ENCODE assay signal across 15 cellular contexts in genomic region chr2:762646-763045, GRCh38.
A peak's percentile ranks its signal among the peaks of the same experiment; 100 is the strongest.
DNase-seq lines count a peak whose midpoint lies in the region; ATAC-seq and TF ChIP-seq lines count a peak whose summit lies in the region.
"Had no signal": no experiment of that assay in that cellular context is flagged by ENCODE, and none has a peak within 500 bp of the region (broad histone marks: within the 10 kb centered on the region; RNA-seq: fewer than 3 reads in every experiment).

No MANE protein-coding gene starts in this region.

- no peaks in the 10 kb centered on the region for H3F3A ChIP-seq in Loucy (ENCODE audit: low read depth)

- no peaks in the 10 kb centered on the region for H3K9me3 Mint-ChIP-seq in nephron progenitor cell
- H3K9me3 Mint-ChIP-seq: CD8-positive, alpha-beta memory T cell had no signal

- TF ChIP-seq CTCF in Loucy (conservative IDR thresholded peaks at IDR 0.05; ENCODE audit: low read length) (no peak), nephron progenitor cell (IDR thresholded peaks at IDR 0.05) (no peak), left lung (IDR thresholded peaks at IDR 0.05) (no peak), ascending aorta (IDR thresholded peaks at IDR 0.05) (no peak)

- no peak overlapping the region for H2AFZ ChIP-seq in Loucy (ENCODE audit: low read length)

- H3K27ac ChIP-seq in BLaER1 treated with 17β-estradiol and CSF1 and Interleukin-3, amounts not matched to agents 10 nM and 100 nM, result no peak overlapping the region
- H3K27ac ChIP-seq in left lung, result no peak overlapping the region
- no peak overlapping the region for H3K27ac ChIP-seq in ascending aorta
- H3K27ac ChIP-seq: A549 had no signal

- H3K36me3 ChIP-seq in BLaER1 treated with 17β-estradiol and CSF1 and Interleukin-3, amounts not matched to agents 10 nM and 100 nM, result no peaks in the 10 kb centered on the region
- H3K36me3 ChIP-seq in Loucy (ENCODE audit: insufficient read depth, low read length), result no peaks in the 10 kb centered on the region
- H3K36me3 ChIP-seq in left lung, result no peaks in the 10 kb centered on the region
- no peaks in the 10 kb centered on the region for H3K36me3 ChIP-seq in ascending aorta
- H3K36me3 ChIP-seq: BE2C, HAP-1 had no signal

- peak overlapping the region in 6 of 11 experiments; percentile 1 to 41 (median 35); a peak in 7 of 22 replicates for H3K4me2 ChIP-seq in BLaER1 treated with 17β-estradiol and CSF1 and Interleukin-3, amounts not matched to agents 10 nM and 100 nM
- H3K4me2 ChIP-seq in Loucy (ENCODE audit: low read depth, low read length, poor library complexity, severe bottlenecking), result peak overlapping the region; percentile 23
- H3K4me2 ChIP-seq: A549 had no signal

- H3K4me1 Mint-ChIP-seq in nephron progenitor cell, result peaks cover 42% of the 10 kb centered on the region

- H3K4me3 Mint-ChIP-seq in nephron progenitor cell, result no peak overlapping the region
- H3K4me3 Mint-ChIP-seq: CD8-positive, alpha-beta memory T cell; HFFc6 had no signal

- H4K20me1 ChIP-seq in BLaER1 treated with 17β-estradiol and CSF1 and Interleukin-3, amounts not matched to agents 10 nM and 100 nM, result no peaks in the 10 kb centered on the region
- no peaks in the 10 kb centered on the region for H4K20me1 ChIP-seq in Loucy (ENCODE audit: insufficient read depth, low read length, poor library complexity, severe bottlenecking)

- H3K27me3 ChIP-seq in BLaER1 treated with 17β-estradiol and CSF1 and Interleukin-3, amounts not matched to agents 10 nM and 100 nM, result peaks cover 0 to 6% (median 0%) of the 10 kb centered on the region in 11 experiments; a peak in 1 of 22 replicates
- no peaks in the 10 kb centered on the region for H3K27me3 ChIP-seq in Loucy (ENCODE audit: insufficient read depth, low read length, poor library complexity, severe bottlenecking)
- H3K27me3 ChIP-seq in left lung, result peaks cover 0 to 5% of the 10 kb centered on the region in 2 donors
- H3K27me3 ChIP-seq in ascending aorta, result no peaks in the 10 kb centered on the region
- H3K27me3 ChIP-seq: BE2C had no signal

- no peak for ATAC-seq in left lung
- ATAC-seq: A549, HepG2, K562 had no signal

- no peaks in the 10 kb centered on the region for H3K27me3 Mint-ChIP-seq in nephron progenitor cell (ENCODE audit: low read depth, poor library complexity)

- no peak overlapping the region for H3K27ac Mint-ChIP-seq in nephron progenitor cell
- H3K27ac Mint-ChIP-seq: HFFc6 had no signal

- no peak overlapping the region for H3K4me3 ChIP-seq in BLaER1 treated with 17β-estradiol and CSF1 and Interleukin-3, amounts not matched to agents 10 nM and 100 nM
- H3K4me3 ChIP-seq in Loucy (ENCODE audit: low read length, poor library complexity, severe bottlenecking) (no peak overlapping the region), left lung (no peak overlapping the region), ascending aorta (no peak overlapping the region)
- H3K4me3 ChIP-seq: A549, HAP-1, K562 had no signal

- no peaks in the 10 kb centered on the region for H3K79me2 ChIP-seq in Loucy (ENCODE audit: insufficient read depth, low read length)

- DNase-seq in DMS79 treated with DMSO at 0.1 percent for 48 hours (lab: John Stamatoyannopoulos, UW) (peak; percentile 8), nephron progenitor cell (peak; percentile 36), left lung (no peak), ascending aorta (ENCODE audit: low spot score in 2 of 2) (no peak)
- no peak for DNase-seq in activated CD4-positive, CD25-positive, alpha-beta regulatory T cell treated with anti-CD3 and anti-CD28 coated beads, Interleukin-2, amount 50 U/mL, for 72 hours
- DNase-seq: BE2C; Caco-2; CD8-positive, alpha-beta memory T cell; HFFc6 had no signal

- H3K9me2 ChIP-seq in Loucy (replicated peaks; ENCODE audit: low read depth, low read length), result no peaks in the 10 kb centered on the region

- intact Hi-C loops in left lung (cut with DNase I) (no loop called here), ascending aorta (cut with DNase I) (no loop called here)

- peaks cover 6 to 40% (median 24%) of the 10 kb centered on the region in 10 experiments; a peak in 18 of 20 replicates for H3K4me1 ChIP-seq in BLaER1 treated with 17β-estradiol and CSF1 and Interleukin-3, amounts not matched to agents 10 nM and 100 nM
- H3K4me1 ChIP-seq in Loucy (ENCODE audit: insufficient read depth, low read length, poor library complexity, severe bottlenecking), result peaks cover 51% of the 10 kb centered on the region
- no peaks in the 10 kb centered on the region for H3K4me1 ChIP-seq in left lung
- H3K4me1 ChIP-seq in ascending aorta, result no peaks in the 10 kb centered on the region
- H3K4me1 ChIP-seq: A549, BE2C, Caco-2, HAP-1 had no signal

- no peak overlapping the region for H3K9ac ChIP-seq in BLaER1 treated with 17β-estradiol and CSF1 and Interleukin-3, amounts not matched to agents 10 nM and 100 nM
- H3K9ac ChIP-seq in Loucy (ENCODE audit: low read depth, low read length, poor library complexity, severe bottlenecking), result no peak overlapping the region

- H3K9me3 ChIP-seq in BLaER1 treated with 17β-estradiol and CSF1 and Interleukin-3, amounts not matched to agents 10 nM and 100 nM (replicated peaks in 1 of 11), result peaks cover 0 to 4% (median 0%) of the 10 kb centered on the region in 11 experiments; a peak in 3 of 22 replicates
- H3K9me3 ChIP-seq in Loucy (ENCODE audit: insufficient read depth, low read depth, low read length) (no peaks in the 10 kb centered on the region), left lung (no peaks in the 10 kb centered on the region), ascending aorta (no peaks in the 10 kb centered on the region)
- H3K9me3 ChIP-seq: A549, BE2C, Caco-2, HAP-1 had no signal

- H3K36me3 Mint-ChIP-seq in nephron progenitor cell (ENCODE audit: low read depth), result no peaks in the 10 kb centered on the region
- H3K36me3 Mint-ChIP-seq: CD8-positive, alpha-beta memory T cell had no signal

Comparison
In these comparisons a context has a peak if more than half of its experiments do, and no peak if none do; other contexts are left out.
1. DNase-seq: peak in DMS79 treated with DMSO at 0.1 percent for 48 hours (single experiment) and nephron progenitor cell (single experiment); none in activated CD4-positive, CD25-positive, alpha-beta regulatory T cell treated with anti-CD3 and anti-CD28 coated beads, Interleukin-2, amount 50 U/mL, for 72 hours (single experiment), left lung (0 of 2) and ascending aorta (0 of 2).